ENCODE assay signal across 1 cellular context in the genomic region with DNA sequence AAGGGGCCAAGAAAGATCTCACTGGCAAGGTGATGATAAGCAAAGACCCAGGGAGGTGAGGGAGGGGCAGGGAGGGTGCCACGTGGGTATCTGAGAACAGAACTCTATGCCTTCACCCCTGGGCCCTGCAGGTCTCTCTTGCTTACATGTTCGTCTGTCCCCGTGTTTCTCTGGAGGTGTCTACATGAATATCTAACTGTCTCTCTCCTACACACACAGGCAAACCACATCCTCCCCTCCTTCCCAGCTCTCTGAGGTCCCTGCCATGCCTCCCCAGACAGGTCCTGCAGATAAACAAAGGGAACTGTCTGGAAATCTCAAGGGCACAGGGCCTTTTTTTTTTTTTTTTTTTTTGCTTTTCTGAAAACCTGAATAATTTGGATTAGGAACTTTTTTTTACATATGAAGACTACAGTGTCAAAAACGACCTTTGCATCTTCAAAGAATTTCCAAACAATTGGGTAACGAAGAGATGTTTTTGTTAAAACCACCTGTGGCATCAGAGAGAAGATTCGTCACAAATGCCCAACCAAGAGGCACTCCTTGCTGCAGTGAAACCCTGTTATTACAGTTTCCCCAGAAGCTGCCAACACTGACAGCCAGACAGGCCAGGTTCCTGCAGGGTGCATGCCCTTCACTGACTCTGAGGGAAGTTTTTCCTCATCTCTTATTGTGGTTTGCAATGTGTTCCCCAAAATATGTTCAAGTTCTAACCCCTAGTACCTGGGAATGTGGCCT.
TF ChIP-seq lines count a peak whose summit lies in the region.

No MANE protein-coding gene starts in this region.

TF ChIP-seq in HepG2, 621 proteins besides CTCF, POLR2A, EP300 and RAD21:
- TF ChIP-seq, protein P1, sequence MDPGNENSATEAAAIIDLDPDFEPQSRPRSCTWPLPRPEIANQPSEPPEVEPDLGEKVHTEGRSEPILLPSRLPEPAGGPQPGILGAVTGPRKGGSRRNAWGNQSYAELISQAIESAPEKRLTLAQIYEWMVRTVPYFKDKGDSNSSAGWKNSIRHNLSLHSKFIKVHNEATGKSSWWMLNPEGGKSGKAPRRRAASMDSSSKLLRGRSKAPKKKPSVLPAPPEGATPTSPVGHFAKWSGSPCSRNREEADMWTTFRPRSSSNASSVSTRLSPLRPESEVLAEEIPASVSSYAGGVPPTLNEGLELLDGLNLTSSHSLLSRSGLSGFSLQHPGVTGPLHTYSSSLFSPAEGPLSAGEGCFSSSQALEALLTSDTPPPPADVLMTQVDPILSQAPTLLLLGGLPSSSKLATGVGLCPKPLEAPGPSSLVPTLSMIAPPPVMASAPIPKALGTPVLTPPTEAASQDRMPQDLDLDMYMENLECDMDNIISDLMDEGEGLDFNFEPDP (CRISPR knock-in tag; conservative IDR thresholded peaks at IDR 0.05), result 0 out of 2 replicates have a peak, but pooled peaks have one; percentile 35
- TF ChIP-seq ZNF776 (CRISPR knock-in tag; IDR thresholded peaks at IDR 0.05) (no peak), PHF5A (CRISPR knock-in tag; IDR thresholded peaks at IDR 0.05; ENCODE audit: low read depth, unreplicated experiment) (no peak), ZNF33B (CRISPR knock-in tag; IDR thresholded peaks at IDR 0.05) (0 out of 2 replicates have a peak, but pooled peaks have one; percentile 45), SMARCC2 (IDR thresholded peaks at IDR 0.05) (no peak)
- TF ChIP-seq, protein P2, sequence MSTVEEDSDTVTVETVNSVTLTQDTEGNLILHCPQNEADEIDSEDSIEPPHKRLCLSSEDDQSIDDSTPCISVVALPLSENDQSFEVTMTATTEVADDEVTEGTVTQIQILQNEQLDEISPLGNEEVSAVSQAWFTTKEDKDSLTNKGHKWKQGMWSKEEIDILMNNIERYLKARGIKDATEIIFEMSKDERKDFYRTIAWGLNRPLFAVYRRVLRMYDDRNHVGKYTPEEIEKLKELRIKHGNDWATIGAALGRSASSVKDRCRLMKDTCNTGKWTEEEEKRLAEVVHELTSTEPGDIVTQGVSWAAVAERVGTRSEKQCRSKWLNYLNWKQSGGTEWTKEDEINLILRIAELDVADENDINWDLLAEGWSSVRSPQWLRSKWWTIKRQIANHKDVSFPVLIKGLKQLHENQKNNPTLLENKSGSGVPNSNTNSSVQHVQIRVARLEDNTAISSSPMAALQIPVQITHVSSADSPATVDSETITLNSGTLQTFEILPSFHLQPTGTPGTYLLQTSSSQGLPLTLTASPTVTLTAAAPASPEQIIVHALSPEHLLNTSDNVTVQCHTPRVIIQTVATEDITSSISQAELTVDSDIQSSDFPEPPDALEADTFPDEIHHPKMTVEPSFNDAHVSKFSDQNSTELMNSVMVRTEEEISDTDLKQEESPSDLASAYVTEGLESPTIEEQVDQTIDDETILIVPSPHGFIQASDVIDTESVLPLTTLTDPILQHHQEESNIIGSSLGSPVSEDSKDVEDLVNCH (CRISPR knock-in tag; IDR thresholded peaks at IDR 0.05), result 0 out of 2 replicates have a peak, but pooled peaks have one; percentile 25
- TF ChIP-seq, protein P3, sequence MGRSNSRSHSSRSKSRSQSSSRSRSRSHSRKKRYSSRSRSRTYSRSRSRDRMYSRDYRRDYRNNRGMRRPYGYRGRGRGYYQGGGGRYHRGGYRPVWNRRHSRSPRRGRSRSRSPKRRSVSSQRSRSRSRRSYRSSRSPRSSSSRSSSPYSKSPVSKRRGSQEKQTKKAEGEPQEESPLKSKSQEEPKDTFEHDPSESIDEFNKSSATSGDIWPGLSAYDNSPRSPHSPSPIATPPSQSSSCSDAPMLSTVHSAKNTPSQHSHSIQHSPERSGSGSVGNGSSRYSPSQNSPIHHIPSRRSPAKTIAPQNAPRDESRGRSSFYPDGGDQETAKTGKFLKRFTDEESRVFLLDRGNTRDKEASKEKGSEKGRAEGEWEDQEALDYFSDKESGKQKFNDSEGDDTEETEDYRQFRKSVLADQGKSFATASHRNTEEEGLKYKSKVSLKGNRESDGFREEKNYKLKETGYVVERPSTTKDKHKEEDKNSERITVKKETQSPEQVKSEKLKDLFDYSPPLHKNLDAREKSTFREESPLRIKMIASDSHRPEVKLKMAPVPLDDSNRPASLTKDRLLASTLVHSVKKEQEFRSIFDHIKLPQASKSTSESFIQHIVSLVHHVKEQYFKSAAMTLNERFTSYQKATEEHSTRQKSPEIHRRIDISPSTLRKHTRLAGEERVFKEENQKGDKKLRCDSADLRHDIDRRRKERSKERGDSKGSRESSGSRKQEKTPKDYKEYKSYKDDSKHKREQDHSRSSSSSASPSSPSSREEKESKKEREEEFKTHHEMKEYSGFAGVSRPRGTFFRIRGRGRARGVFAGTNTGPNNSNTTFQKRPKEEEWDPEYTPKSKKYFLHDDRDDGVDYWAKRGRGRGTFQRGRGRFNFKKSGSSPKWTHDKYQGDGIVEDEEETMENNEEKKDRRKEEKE (IDR thresholded peaks at IDR 0.05), result no peak
TF ChIP-seq in HepG2: peak in this region for 3.
